ENCODE assay signal across 1 cellular context in the genomic region with DNA sequence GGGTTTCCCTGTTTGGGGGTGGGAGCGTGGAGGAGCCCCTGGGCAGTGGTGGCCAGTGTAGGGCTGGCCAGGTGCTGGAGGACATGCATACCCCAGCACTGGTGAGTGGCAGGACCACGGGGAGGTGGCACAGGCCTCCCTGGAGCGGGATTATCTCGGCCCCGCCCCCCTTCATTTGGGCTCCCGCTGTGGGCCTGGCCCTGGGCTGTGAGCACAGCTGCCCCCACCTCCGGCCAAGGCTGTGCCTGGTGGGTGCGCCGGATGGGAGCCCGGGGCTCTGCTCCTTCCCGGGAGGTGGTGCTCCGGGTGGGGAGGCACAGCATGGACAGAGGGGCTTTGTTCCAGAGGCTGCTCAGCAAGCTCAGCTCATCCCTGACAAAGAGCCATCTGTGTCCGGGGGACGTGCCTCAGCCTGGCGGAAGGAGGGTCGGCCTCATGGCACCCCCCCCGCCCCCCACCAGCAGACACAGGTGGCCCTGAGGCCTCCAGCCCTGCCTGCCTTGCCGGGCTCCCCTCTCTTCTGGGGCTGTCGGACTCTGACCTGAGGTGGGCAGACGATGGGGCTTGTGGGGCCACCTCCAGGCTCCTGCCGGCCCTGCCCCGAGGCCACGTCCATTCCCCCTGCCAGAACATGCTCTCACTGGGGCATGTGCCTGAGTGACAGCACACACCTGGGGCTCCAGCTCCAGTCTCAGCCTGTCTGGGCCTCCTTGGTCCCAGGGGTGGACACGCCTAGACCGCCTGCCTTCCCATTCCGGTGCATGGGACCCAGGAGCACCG.
TF ChIP-seq lines count a peak whose summit lies in the region.

No MANE protein-coding gene starts in this region.

TF ChIP-seq in HepG2, 621 proteins besides CTCF, POLR2A, EP300 and RAD21 (continues in another document):
- TF ChIP-seq AGO1 (IDR thresholded peaks at IDR 0.05; ENCODE audit: low read depth, low read length, poor library complexity, severe bottlenecking) (peak; percentile 92), HHEX (CRISPR knock-in tag; IDR thresholded peaks at IDR 0.05) (no peak), ZNF768 (CRISPR knock-in tag; IDR thresholded peaks at IDR 0.05) (peak; percentile 66), FOXP1 (IDR thresholded peaks at IDR 0.05) (no peak), FOXP1 (CRISPR knock-in tag; IDR thresholded peaks at IDR 0.05) (peak; percentile 17; the same call in 1 of the 2 replicates), PTBP1 (IDR thresholded peaks at IDR 0.05; ENCODE audit: low read depth, low read length, poor library complexity, severe bottlenecking) (peak; percentile 29), ELF4 (CRISPR knock-in tag; IDR thresholded peaks at IDR 0.05; ENCODE audit: borderline replicate concordance) (no peak), ZNF543 (CRISPR knock-in tag; IDR thresholded peaks at IDR 0.05) (peak; percentile 27; the same call in 1 of the 2 replicates), ZNF343 (CRISPR knock-in tag; IDR thresholded peaks at IDR 0.05) (peak; percentile 74), ZNF776 (CRISPR knock-in tag; IDR thresholded peaks at IDR 0.05) (peak; percentile 69; the same call in 1 of the 2 replicates), DR1 (CRISPR knock-in tag; IDR thresholded peaks at IDR 0.05) (no peak; the same call in 1 of the 2 replicates), POGZ (CRISPR knock-in tag; IDR thresholded peaks at IDR 0.05) (peak; percentile 67; the same call in 1 of the 2 replicates), SRF (IDR thresholded peaks at IDR 0.05; ENCODE audit: low read depth, low read length) (no peak; the same call in 1 of the 2 replicates), KLF11 (CRISPR knock-in tag; IDR thresholded peaks at IDR 0.05) (no peak), ZBTB7A (CRISPR knock-in tag; IDR thresholded peaks at IDR 0.05) (peak; percentile 90), ZBTB37 (CRISPR knock-in tag; IDR thresholded peaks at IDR 0.05) (peak; percentile 81; the same call in 1 of the 2 replicates), FOSL2 (CRISPR knock-in tag; IDR thresholded peaks at IDR 0.05) (peak; percentile 33; the same call in 1 of the 2 replicates), ZFP82 (CRISPR knock-in tag; IDR thresholded peaks at IDR 0.05; ENCODE audit: borderline replicate concordance) (no peak), ZBTB7B (CRISPR knock-in tag; IDR thresholded peaks at IDR 0.05) (peak; percentile 99), MYPOP (CRISPR knock-in tag; IDR thresholded peaks at IDR 0.05) (peak; percentile 76; the same call in 1 of the 2 replicates), ZNF580 (CRISPR knock-in tag; IDR thresholded peaks at IDR 0.05; ENCODE audit: borderline replicate concordance, low read depth) (peak; percentile 73; the same call in 1 of the 2 replicates), ZMYM2 (CRISPR knock-in tag; IDR thresholded peaks at IDR 0.05) (0 out of 2 replicates have a peak, but pooled peaks have one; percentile 26), SNAI1 (CRISPR knock-in tag; IDR thresholded peaks at IDR 0.05; ENCODE audit: borderline replicate concordance) (0 out of 2 replicates have a peak, but pooled peaks have one; percentile 52), DMAP1 (CRISPR knock-in tag; IDR thresholded peaks at IDR 0.05) (peak; percentile 77), SRSF9 (IDR thresholded peaks at IDR 0.05; ENCODE audit: borderline replicate concordance, insufficient read depth, low read depth, low read length, poor library complexity, severe bottlenecking) (no peak), HES4 (CRISPR knock-in tag; IDR thresholded peaks at IDR 0.05; ENCODE audit: borderline replicate concordance) (peak; percentile 23; the same call in 1 of the 2 replicates), RFXANK (CRISPR knock-in tag; IDR thresholded peaks at IDR 0.05) (no peak), PCBP1 (IDR thresholded peaks at IDR 0.05; ENCODE audit: borderline replicate concordance, low read depth, low read length) (no peak), NFKB2 (CRISPR knock-in tag; IDR thresholded peaks at IDR 0.05; ENCODE audit: borderline replicate concordance) (peak; percentile 85; the same call in 1 of the 2 replicates), ZNF501 (CRISPR knock-in tag; IDR thresholded peaks at IDR 0.05) (peak; percentile 50; the same call in 1 of the 2 replicates), ZNF598 (CRISPR knock-in tag; IDR thresholded peaks at IDR 0.05; ENCODE audit: borderline replicate concordance) (no peak), GABPB1 (CRISPR knock-in tag; IDR thresholded peaks at IDR 0.05) (peak; percentile 83), SMARCC2 (IDR thresholded peaks at IDR 0.05) (no peak), TBL1XR1 (IDR thresholded peaks at IDR 0.05; ENCODE audit: borderline replicate concordance, low read length, partially characterized antibody) (no peak), ZNF746 (CRISPR knock-in tag; IDR thresholded peaks at IDR 0.05) (peak; percentile 99), ERF (CRISPR knock-in tag; IDR thresholded peaks at IDR 0.05) (0 out of 2 replicates have a peak, but pooled peaks have one; percentile 43), MZF1 (CRISPR knock-in tag; IDR thresholded peaks at IDR 0.05; ENCODE audit: borderline replicate concordance) (no peak), ZNF792 (CRISPR knock-in tag; IDR thresholded peaks at IDR 0.05) (peak; percentile 58), NR2C2 (CRISPR knock-in tag; IDR thresholded peaks at IDR 0.05; ENCODE audit: borderline replicate concordance) (peak; percentile 45; the same call in 1 of the 2 replicates)
- TF ChIP-seq, protein P1, sequence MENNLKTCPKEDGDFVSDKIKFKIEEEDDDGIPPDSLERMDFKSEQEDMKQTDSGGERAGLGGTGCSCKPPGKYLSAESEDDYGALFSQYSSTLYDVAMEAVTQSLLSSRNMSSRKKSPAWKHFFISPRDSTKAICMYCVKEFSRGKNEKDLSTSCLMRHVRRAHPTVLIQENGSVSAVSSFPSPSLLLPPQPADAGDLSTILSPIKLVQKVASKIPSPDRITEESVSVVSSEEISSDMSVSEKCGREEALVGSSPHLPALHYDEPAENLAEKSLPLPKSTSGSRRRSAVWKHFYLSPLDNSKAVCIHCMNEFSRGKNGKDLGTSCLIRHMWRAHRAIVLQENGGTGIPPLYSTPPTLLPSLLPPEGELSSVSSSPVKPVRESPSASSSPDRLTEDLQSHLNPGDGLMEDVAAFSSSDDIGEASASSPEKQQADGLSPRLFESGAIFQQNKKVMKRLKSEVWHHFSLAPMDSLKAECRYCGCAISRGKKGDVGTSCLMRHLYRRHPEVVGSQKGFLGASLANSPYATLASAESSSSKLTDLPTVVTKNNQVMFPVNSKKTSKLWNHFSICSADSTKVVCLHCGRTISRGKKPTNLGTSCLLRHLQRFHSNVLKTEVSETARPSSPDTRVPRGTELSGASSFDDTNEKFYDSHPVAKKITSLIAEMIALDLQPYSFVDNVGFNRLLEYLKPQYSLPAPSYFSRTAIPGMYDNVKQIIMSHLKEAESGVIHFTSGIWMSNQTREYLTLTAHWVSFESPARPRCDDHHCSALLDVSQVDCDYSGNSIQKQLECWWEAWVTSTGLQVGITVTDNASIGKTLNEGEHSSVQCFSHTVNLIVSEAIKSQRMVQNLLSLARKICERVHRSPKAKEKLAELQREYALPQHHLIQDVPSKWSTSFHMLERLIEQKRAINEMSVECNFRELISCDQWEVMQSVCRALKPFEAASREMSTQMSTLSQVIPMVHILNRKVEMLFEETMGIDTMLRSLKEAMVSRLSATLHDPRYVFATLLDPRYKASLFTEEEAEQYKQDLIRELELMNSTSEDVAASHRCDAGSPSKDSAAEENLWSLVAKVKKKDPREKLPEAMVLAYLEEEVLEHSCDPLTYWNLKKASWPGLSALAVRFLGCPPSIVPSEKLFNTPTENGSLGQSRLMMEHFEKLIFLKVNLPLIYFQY (CRISPR knock-in tag; IDR thresholded peaks at IDR 0.05; ENCODE audit: borderline replicate concordance): peak; percentile 20; the same call in 1 of the 2 replicates
- TF ChIP-seq, protein P2, sequence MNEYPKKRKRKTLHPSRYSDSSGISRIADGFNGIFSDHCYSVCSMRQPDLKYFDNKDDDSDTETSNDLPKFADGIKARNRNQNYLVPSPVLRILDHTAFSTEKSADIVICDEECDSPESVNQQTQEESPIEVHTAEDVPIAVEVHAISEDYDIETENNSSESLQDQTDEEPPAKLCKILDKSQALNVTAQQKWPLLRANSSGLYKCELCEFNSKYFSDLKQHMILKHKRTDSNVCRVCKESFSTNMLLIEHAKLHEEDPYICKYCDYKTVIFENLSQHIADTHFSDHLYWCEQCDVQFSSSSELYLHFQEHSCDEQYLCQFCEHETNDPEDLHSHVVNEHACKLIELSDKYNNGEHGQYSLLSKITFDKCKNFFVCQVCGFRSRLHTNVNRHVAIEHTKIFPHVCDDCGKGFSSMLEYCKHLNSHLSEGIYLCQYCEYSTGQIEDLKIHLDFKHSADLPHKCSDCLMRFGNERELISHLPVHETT (CRISPR knock-in tag; conservative IDR thresholded peaks at IDR 0.05): 0 out of 2 replicates have a peak, but pooled peaks have one; percentile 26
- TF ChIP-seq, protein P3, sequence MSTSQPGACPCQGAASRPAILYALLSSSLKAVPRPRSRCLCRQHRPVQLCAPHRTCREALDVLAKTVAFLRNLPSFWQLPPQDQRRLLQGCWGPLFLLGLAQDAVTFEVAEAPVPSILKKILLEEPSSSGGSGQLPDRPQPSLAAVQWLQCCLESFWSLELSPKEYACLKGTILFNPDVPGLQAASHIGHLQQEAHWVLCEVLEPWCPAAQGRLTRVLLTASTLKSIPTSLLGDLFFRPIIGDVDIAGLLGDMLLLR (CRISPR knock-in tag; IDR thresholded peaks at IDR 0.05): peak; percentile 34; the same call in 1 of the 2 replicates
- TF ChIP-seq, protein P4, sequence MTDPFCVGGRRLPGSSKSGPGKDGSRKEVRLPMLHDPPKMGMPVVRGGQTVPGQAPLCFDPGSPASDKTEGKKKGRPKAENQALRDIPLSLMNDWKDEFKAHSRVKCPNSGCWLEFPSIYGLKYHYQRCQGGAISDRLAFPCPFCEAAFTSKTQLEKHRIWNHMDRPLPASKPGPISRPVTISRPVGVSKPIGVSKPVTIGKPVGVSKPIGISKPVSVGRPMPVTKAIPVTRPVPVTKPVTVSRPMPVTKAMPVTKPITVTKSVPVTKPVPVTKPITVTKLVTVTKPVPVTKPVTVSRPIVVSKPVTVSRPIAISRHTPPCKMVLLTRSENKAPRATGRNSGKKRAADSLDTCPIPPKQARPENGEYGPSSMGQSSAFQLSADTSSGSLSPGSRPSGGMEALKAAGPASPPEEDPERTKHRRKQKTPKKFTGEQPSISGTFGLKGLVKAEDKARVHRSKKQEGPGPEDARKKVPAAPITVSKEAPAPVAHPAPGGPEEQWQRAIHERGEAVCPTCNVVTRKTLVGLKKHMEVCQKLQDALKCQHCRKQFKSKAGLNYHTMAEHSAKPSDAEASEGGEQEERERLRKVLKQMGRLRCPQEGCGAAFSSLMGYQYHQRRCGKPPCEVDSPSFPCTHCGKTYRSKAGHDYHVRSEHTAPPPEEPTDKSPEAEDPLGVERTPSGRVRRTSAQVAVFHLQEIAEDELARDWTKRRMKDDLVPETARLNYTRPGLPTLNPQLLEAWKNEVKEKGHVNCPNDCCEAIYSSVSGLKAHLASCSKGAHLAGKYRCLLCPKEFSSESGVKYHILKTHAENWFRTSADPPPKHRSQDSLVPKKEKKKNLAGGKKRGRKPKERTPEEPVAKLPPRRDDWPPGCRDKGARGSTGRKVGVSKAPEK (CRISPR knock-in tag; IDR thresholded peaks at IDR 0.05; ENCODE audit: borderline replicate concordance): no peak
- TF ChIP-seq, protein P5, sequence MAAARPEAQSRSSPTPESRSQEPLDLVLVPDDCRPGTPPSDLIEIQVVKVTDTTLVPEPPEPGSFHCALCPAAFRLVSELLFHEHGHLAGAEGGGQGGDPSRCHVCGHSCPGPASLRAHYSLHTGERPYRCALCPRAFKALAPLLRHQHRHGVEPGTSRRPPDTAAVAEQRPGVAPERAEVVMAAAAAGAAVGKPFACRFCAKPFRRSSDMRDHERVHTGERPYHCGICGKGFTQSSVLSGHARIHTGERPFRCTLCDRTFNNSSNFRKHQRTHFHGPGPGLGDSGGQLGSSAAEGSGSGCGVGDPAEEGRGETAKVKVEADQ (CRISPR knock-in tag; IDR thresholded peaks at IDR 0.05; ENCODE audit: borderline replicate concordance): peak; percentile 59; the same call in 1 of the 2 replicates
- TF ChIP-seq, protein P6, sequence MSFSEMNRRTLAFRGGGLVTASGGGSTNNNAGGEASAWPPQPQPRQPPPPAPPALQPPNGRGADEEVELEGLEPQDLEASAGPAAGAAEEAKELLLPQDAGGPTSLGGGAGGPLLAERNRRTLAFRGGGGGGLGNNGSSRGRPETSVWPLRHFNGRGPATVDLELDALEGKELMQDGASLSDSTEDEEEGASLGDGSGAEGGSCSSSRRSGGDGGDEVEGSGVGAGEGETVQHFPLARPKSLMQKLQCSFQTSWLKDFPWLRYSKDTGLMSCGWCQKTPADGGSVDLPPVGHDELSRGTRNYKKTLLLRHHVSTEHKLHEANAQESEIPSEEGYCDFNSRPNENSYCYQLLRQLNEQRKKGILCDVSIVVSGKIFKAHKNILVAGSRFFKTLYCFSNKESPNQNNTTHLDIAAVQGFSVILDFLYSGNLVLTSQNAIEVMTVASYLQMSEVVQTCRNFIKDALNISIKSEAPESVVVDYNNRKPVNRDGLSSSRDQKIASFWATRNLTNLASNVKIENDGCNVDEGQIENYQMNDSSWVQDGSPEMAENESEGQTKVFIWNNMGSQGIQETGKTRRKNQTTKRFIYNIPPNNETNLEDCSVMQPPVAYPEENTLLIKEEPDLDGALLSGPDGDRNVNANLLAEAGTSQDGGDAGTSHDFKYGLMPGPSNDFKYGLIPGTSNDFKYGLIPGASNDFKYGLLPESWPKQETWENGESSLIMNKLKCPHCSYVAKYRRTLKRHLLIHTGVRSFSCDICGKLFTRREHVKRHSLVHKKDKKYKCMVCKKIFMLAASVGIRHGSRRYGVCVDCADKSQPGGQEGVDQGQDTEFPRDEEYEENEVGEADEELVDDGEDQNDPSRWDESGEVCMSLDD (CRISPR knock-in tag; IDR thresholded peaks at IDR 0.05; ENCODE audit: borderline replicate concordance): peak; percentile 89; the same call in 1 of the 2 replicates
